In genomic region chr20:10352934-10353866, GRCh38 we compare ENCODE assay signal across 14 cellular contexts.
DNase-seq lines count a peak whose midpoint lies in the region; ATAC-seq lines count a peak whose summit lies in the region.
"Had no signal": no experiment of that assay in that cellular context is flagged by ENCODE, and none has a peak within 500 bp of the region (broad histone marks: within the 10 kb centered on the region; RNA-seq: fewer than 3 reads in every experiment).

No MANE protein-coding gene starts in this region.

- H3K36me3 ChIP-seq in ACC112 (ENCODE audit: insufficient read depth, low read length) (no peaks in the 10 kb centered on the region), HUES6 (ENCODE audit: control insufficient read depth, insufficient read depth, low read length) (no peaks in the 10 kb centered on the region), MG63 (no peaks in the 10 kb centered on the region)

- H3K27ac ChIP-seq in ACC112 (ENCODE audit: low read depth, low read length) (no peak overlapping the region; the same call in 1 of the 2 replicates), HUES6 (ENCODE audit: low read depth, low read length) (peak overlapping the region; percentile 82)

- H3K27me3 ChIP-seq in ACC112 (ENCODE audit: insufficient read depth, low read length) (no peaks in the 10 kb centered on the region), HUES6 (ENCODE audit: control insufficient read depth, insufficient read depth, low read length) (no peaks in the 10 kb centered on the region), MG63 (no peaks in the 10 kb centered on the region)
- H3K27me3 ChIP-seq: testis had no signal

- no peaks in the 10 kb centered on the region for H3K79me2 ChIP-seq in ACC112 (ENCODE audit: control insufficient read depth, insufficient read depth, low read length, unreplicated experiment)

- DNase-seq in astrocyte of the hippocampus (ENCODE audit: low read depth, low spot score) (peak; percentile 76), kidney tubule cell (ENCODE audit: low spot score) (peak; percentile 1), MG63 (no peak), mesenteric fat pad (ENCODE audit: low spot score) (no peak), COR-L47 (lab: John Stamatoyannopoulos, UW) (no peak)
- DNase-seq: activated CD8-positive, alpha-beta memory T cell treated with anti-CD3 and anti-CD28 coated beads, Interleukin-2, amount 50 U/mL, for 48 hours; AML-193; cortex of kidney; NCI-H1092 treated with DMSO at 0.1 percent for 48 hours; posterior cingulate gyrus; testis had no signal

- H3K9ac ChIP-seq in HUES6 (ENCODE audit: low read length) = peak overlapping the region; percentile 22

- ATAC-seq in HG02610 (IDR thresholded peaks at IDR 0.05; ENCODE audit: unreplicated experiment) = no peak

- H3K9me3 ChIP-seq in HUES6 (ENCODE audit: control insufficient read depth, insufficient read depth, low read depth, low read length) (no peaks in the 10 kb centered on the region), MG63 (no peaks in the 10 kb centered on the region)
- H3K9me3 ChIP-seq: testis had no signal

- peak overlapping the region; percentile 11; the same call in 1 of the 2 replicates for H3K4me3 ChIP-seq in ACC112 (ENCODE audit: low read depth, low read length)
- no peak overlapping the region for H3K4me3 ChIP-seq in HUES6 (ENCODE audit: low read depth, low read length)
- no peak overlapping the region for H3K4me3 ChIP-seq in MG63
- H3K4me3 ChIP-seq: testis had no signal

- H2AFZ ChIP-seq in ACC112 (ENCODE audit: low read length, unreplicated experiment) = no peak overlapping the region

- H3K4me1 ChIP-seq in ACC112 (ENCODE audit: control insufficient read depth, insufficient read depth, low read length, unreplicated experiment) (peaks cover 39% of the 10 kb centered on the region), HUES6 (ENCODE audit: control insufficient read depth, insufficient read depth, low read length) (peaks cover 28% of the 10 kb centered on the region)
- H3K4me1 ChIP-seq: testis had no signal

Comparison
In these comparisons a context has a peak if more than half of its experiments do, and no peak if none do; other contexts are left out.
1. DNase-seq: peak in astrocyte of the hippocampus (single experiment) and kidney tubule cell (single experiment); none in MG63 (single experiment), mesenteric fat pad (single experiment) and COR-L47 (single experiment).